In genomic region chr9:104769029-104769428, GRCh38 we compare ENCODE assay signal across 1 cellular context. TPM values are rescaled to one million over a fixed set of nuclear protein-coding genes. Genes with fewer than 3 reads are reported as not detected.
"Had no signal": no experiment of that assay in that cellular context is flagged by ENCODE, and none has a peak within 500 bp of the region (broad histone marks: within the 10 kb centered on the region; RNA-seq: fewer than 3 reads in every experiment).

No MANE protein-coding gene starts in this region.

RNA-seq across cellular contexts. Expression of gene NIPSNAP3B, which starts 5.1 kb away (rescaled TPM):
- total RNA-seq: epithelial cell of proximal tubule had no signal
